Comparison of ENCODE assay signal across 20 cellular contexts in genomic region chr4:96395747-96396146, GRCh38.
"Had no signal": no experiment of that assay in that cellular context is flagged by ENCODE, and none has a peak within 500 bp of the region (broad histone marks: within the 10 kb centered on the region; RNA-seq: fewer than 3 reads in every experiment).

No MANE protein-coding gene starts in this region.

- ATAC-seq: left ventricle myocardium superior; lower lobe of right lung; natural killer cell; pancreas; right lobe of liver; stimulated activated memory B cell treated with anti-CD40 and anti-IgM and Interleukin-4, amounts not matched to agents 10 μg/mL and 1 μg/mL and 100 μg/mL, for 72 hours; stimulated activated naive CD8-positive, alpha-beta T cell treated with anti-CD3 and anti-CD28 coated beads, Interleukin-15, Interleukin-2, amounts not matched to agents 100 U/mL and 50 U/mL, for 24 hours; upper lobe of right lung had no signal

- H3K27me3 Mint-ChIP-seq: dendritic cell treated with granulocyte-macrophage colony-stimulating factor and Interleukin-4, amounts not matched to agents 40 ng/mL and 50 ng/mL, for 4 days; stimulated activated memory B cell treated with anti-CD40 and anti-IgM and Interleukin-4, amounts not matched to agents 10 μg/mL and 1 μg/mL and 100 μg/mL, for 72 hours had no signal

- H3K27ac Mint-ChIP-seq: dendritic cell treated with granulocyte-macrophage colony-stimulating factor and Interleukin-4, amounts not matched to agents 40 ng/mL and 50 ng/mL, for 4 days; natural killer cell; stimulated activated memory B cell treated with anti-CD40 and anti-IgM and Interleukin-4, amounts not matched to agents 10 μg/mL and 1 μg/mL and 100 μg/mL, for 72 hours had no signal

- DNase-seq: colonic mucosa; effector CD8-positive, alpha-beta T cell; erythroblast; esophagus squamous epithelium; foreskin melanocyte; left ventricle myocardium superior; lower lobe of right lung; natural killer cell; pancreas; right lobe of liver; stimulated activated CD4-positive, alpha-beta T cell treated with anti-CD3 and anti-CD28 coated beads, Interleukin-4, amount 100 ng/mL, for 4 hours; stimulated activated naive CD8-positive, alpha-beta T cell treated with anti-CD3 and anti-CD28 coated beads, Interleukin-15, Interleukin-2, amounts not matched to agents 100 U/mL and 50 U/mL, for 24 hours; substantia nigra; testis; tibial artery; upper lobe of right lung; uterus had no signal

- H3K4me1 Mint-ChIP-seq: natural killer cell; stimulated activated memory B cell treated with anti-CD40 and anti-IgM and Interleukin-4, amounts not matched to agents 10 μg/mL and 1 μg/mL and 100 μg/mL, for 72 hours had no signal

- H3K27me3 ChIP-seq: colonic mucosa, esophagus squamous epithelium, neutrophil, pancreas, right lobe of liver, testis, tibial artery, upper lobe of right lung, uterus had no signal

- H3K36me3 ChIP-seq: colonic mucosa, esophagus squamous epithelium, lower lobe of right lung, neutrophil, pancreas, right lobe of liver, tibial artery, upper lobe of right lung, uterus had no signal

- H3K27ac ChIP-seq: colonic mucosa, esophagus squamous epithelium, lower lobe of right lung, neutrophil, pancreas, right lobe of liver, testis, tibial artery, upper lobe of right lung, uterus had no signal

- H3K4me1 ChIP-seq: colonic mucosa, esophagus squamous epithelium, lower lobe of right lung, pancreas, right lobe of liver, testis, tibial artery, upper lobe of right lung, uterus had no signal

- H3K4me3 ChIP-seq: colonic mucosa, esophagus squamous epithelium, lower lobe of right lung, pancreas, right lobe of liver, testis, tibial artery, upper lobe of right lung, uterus had no signal

- H3K9me3 ChIP-seq: colonic mucosa, esophagus squamous epithelium, lower lobe of right lung, neutrophil, pancreas, right lobe of liver, testis, tibial artery, upper lobe of right lung, uterus had no signal

- H3K36me3 Mint-ChIP-seq: natural killer cell; stimulated activated memory B cell treated with anti-CD40 and anti-IgM and Interleukin-4, amounts not matched to agents 10 μg/mL and 1 μg/mL and 100 μg/mL, for 72 hours had no signal

- H3K4me3 Mint-ChIP-seq: dendritic cell treated with granulocyte-macrophage colony-stimulating factor and Interleukin-4, amounts not matched to agents 40 ng/mL and 50 ng/mL, for 4 days; natural killer cell; stimulated activated memory B cell treated with anti-CD40 and anti-IgM and Interleukin-4, amounts not matched to agents 10 μg/mL and 1 μg/mL and 100 μg/mL, for 72 hours had no signal
